1 cellular context compared by ENCODE assay signal in the genomic region with DNA sequence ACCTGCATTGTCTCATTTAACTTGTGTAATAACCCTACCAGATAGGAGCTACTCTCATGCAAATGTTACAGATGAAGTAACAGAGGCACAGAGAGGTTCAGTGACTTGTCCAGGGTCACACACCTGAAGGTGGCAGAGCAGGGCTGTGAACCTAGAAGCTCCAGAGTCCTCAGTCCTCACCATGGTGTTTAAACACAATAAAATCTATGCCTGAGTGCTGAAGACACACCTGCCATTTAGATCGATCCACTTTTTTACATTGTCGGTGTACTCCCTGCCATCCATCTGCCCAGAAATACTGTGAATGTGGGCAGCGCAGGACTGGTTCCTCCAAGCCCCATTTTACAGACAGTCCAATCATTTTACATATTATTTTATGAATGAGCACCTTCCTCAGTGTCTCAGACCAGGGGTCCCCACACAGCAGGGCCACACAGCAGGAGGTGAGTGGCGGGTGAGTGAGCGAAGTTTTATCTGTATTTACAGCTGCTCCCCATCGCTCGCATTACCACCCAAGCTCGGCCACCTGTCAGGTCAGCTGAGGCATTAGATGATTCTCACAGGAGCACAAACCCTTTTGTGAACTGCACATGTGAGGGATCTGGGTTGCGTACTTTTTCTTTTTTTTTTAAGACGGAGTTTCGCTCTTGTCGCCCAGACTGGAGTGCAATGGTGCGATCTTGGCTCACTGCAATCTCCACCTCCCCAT.
TF ChIP-seq lines count a peak whose summit lies in the region.

No MANE protein-coding gene starts in this region.

TF ChIP-seq in H1, 55 proteins besides CTCF, POLR2A, EP300 and RAD21:
- TF ChIP-seq YY1 (IDR thresholded peaks at IDR 0.05; ENCODE audit: low read depth, low read length), result no peak
- no peak for TF ChIP-seq RXRA (IDR thresholded peaks at IDR 0.05; ENCODE audit: insufficient read depth, low read depth, low read length)
- no peak for TF ChIP-seq CHD1 (IDR thresholded peaks at IDR 0.05; ENCODE audit: low read depth, low read length)
- no peak for TF ChIP-seq TEAD4 (IDR thresholded peaks at IDR 0.05; ENCODE audit: low read depth, low read length)
- no peak for TF ChIP-seq SP4 (IDR thresholded peaks at IDR 0.05; ENCODE audit: low read length)
- no peak for TF ChIP-seq GABPA (IDR thresholded peaks at IDR 0.05; ENCODE audit: borderline replicate concordance, insufficient read depth, low read length)
- no peak for TF ChIP-seq RFX5 (IDR thresholded peaks at IDR 0.05; ENCODE audit: borderline replicate concordance, low read depth, low read length)
- TF ChIP-seq SP2 (IDR thresholded peaks at IDR 0.05; ENCODE audit: low read length), result no peak
- no peak for TF ChIP-seq GTF2F1 (IDR thresholded peaks at IDR 0.05; ENCODE audit: borderline replicate concordance, low read depth, low read length)
